In the genomic region with DNA sequence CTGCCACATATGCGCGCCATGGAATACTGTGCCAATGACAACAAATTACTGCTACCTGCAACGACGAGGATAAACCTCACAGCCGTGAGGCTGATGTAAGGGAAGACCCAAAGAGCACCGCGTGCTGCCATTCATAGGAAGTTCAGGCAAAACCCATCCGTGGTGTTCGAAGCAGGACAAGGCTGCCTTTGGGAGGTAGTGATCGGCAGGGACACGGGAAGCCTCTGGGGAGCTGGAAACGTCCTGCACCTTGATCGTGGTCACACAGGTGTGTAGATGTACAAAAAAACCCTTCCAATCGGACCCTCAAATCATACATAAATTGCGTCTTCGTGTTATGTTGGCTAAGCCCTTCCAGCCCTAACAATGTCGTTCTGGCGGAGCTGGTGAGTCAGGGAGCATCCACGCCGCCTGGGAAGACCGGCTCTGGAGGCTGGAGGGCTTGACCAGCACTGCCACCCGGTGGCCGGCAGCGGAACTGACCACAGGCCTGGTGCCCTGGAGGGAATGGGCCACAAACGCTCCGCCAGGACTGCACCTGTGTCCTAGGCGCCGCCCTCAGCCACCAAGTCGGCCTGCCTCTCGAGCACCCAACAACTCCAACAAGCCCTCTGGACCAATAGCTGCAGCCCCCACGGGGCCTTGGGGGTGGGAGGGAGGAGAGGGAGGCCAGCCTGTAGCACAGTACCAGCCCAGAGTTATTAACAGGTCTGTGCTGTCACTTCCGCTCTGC, we compare ENCODE assay signal across 8 cellular contexts. TPM values are rescaled to one million over a fixed set of nuclear protein-coding genes. Genes with fewer than 3 reads are reported as not detected.
DNase-seq lines count a peak whose midpoint lies in the region; ATAC-seq and TF ChIP-seq lines count a peak whose summit lies in the region.

No MANE protein-coding gene starts in this region.

- peaks cover 0 to 16% (median 3%) of the 10 kb centered on the region in 4 donors for H3K4me1 Mint-ChIP-seq in CD4-positive, CD25-positive, alpha-beta regulatory T cell
- peaks cover 13% of the 10 kb centered on the region for H3K4me1 Mint-ChIP-seq in activated T-cell treated with anti-CD3 and anti-CD28 coated beads, Interleukin-2, amount 50 U/mL, for 4 hours (ENCODE audit: low read depth)
- H3K4me1 Mint-ChIP-seq in natural killer cell, result peaks cover 24% of the 10 kb centered on the region in 2 donors

- no peak overlapping the region for H3K9ac ChIP-seq in HUES48 (ENCODE audit: low read depth, low read length)
- no peak overlapping the region; the same call in 1 of the 2 replicates for H3K9ac ChIP-seq in OCI-LY1 (ENCODE audit: low read length)

- H3K4me3 ChIP-seq in CD4-positive, CD25-positive, alpha-beta regulatory T cell (ENCODE audit: low read depth, low read length), result no peak overlapping the region
- H3K4me3 ChIP-seq in HUES48 (ENCODE audit: low read depth, low read length) (peak overlapping the region; percentile 4; the same call in 1 of the 2 replicates), OCI-LY1 (ENCODE audit: low read depth, low read length, poor library complexity, severe bottlenecking) (peak overlapping the region; percentile 18)

- no peaks in the 10 kb centered on the region for H3K9me2 ChIP-seq in OCI-LY1 (ENCODE audit: low read depth, low read length)

- H3K4me1 ChIP-seq in CD4-positive, CD25-positive, alpha-beta regulatory T cell (ENCODE audit: control insufficient read depth, insufficient read depth, low read length, poor library complexity, severe bottlenecking), result peaks cover 11% of the 10 kb centered on the region
- peaks cover 3% of the 10 kb centered on the region; the same call in 1 of the 2 replicates for H3K4me1 ChIP-seq in HUES48 (ENCODE audit: control insufficient read depth, insufficient read depth, low read length)
- peaks cover 16% of the 10 kb centered on the region for H3K4me1 ChIP-seq in OCI-LY1 (ENCODE audit: insufficient read depth, low read length, severe bottlenecking)

- no peaks in the 10 kb centered on the region for H3K36me3 ChIP-seq in CD4-positive, CD25-positive, alpha-beta regulatory T cell (ENCODE audit: control insufficient read depth, insufficient read depth, low read length)
- H3K36me3 ChIP-seq in HUES48 (ENCODE audit: control insufficient read depth, insufficient read depth, low read length) (no peaks in the 10 kb centered on the region), OCI-LY1 (ENCODE audit: insufficient read depth, low read length) (no peaks in the 10 kb centered on the region)

- no peaks in the 10 kb centered on the region for H3K27me3 ChIP-seq in CD4-positive, CD25-positive, alpha-beta regulatory T cell (ENCODE audit: control insufficient read depth, insufficient read depth, low read length)
- H3K27me3 ChIP-seq in HUES48 (ENCODE audit: control insufficient read depth, insufficient read depth, low read length) (peaks cover 23% of the 10 kb centered on the region), OCI-LY1 (ENCODE audit: insufficient read depth, low read length) (no peaks in the 10 kb centered on the region)

- peaks cover 6% of the 10 kb centered on the region for H3K27me3 Mint-ChIP-seq in CD4-positive, CD25-positive, alpha-beta regulatory T cell
- H3K27me3 Mint-ChIP-seq in activated T-cell treated with anti-CD3 and anti-CD28 coated beads, Interleukin-2, amount 50 U/mL, for 4 hours (ENCODE audit: low read depth), result peaks cover 6% of the 10 kb centered on the region
- peaks cover 13 to 21% of the 10 kb centered on the region in 2 donors for H3K27me3 Mint-ChIP-seq in natural killer cell (ENCODE audit: low read depth in 2 of 2)

- TF ChIP-seq CTCF in OCI-LY1 (IDR thresholded peaks at IDR 0.05; ENCODE audit: low read length) (peak; percentile 92), natural killer cell (IDR thresholded peaks at IDR 0.05) (peak; percentile 83)

- no peaks in the 10 kb centered on the region for H3F3A ChIP-seq in OCI-LY1 (ENCODE audit: insufficient read depth, low read length)

- ATAC-seq in CD4-positive, CD25-positive, alpha-beta regulatory T cell (ENCODE audit: low read depth in 2 of 2), result no peak
- peak; percentile 69 for ATAC-seq in GM19395 (IDR thresholded peaks at IDR 0.05; ENCODE audit: unreplicated experiment)
- peak; percentile 41 to 44 for ATAC-seq in activated T-cell treated with anti-CD3 and anti-CD28 coated beads, Interleukin-2, amount 50 U/mL, for 4 hours
- peak; percentile 58 to 63 (median 61) for ATAC-seq in natural killer cell

- no peaks in the 10 kb centered on the region for H3K79me2 ChIP-seq in OCI-LY1 (ENCODE audit: insufficient read depth, low read length)

- H3K9me3 Mint-ChIP-seq in CD4-positive, CD25-positive, alpha-beta regulatory T cell, result peaks cover 0 to 3% (median 0%) of the 10 kb centered on the region in 7 donors
- no peaks in the 10 kb centered on the region for H3K9me3 Mint-ChIP-seq in activated T-cell treated with anti-CD3 and anti-CD28 coated beads, Interleukin-2, amount 50 U/mL, for 4 hours
- H3K9me3 Mint-ChIP-seq in natural killer cell, result no peaks in the 10 kb centered on the region

- no peaks in the 10 kb centered on the region for H3K9me3 ChIP-seq in CD4-positive, CD25-positive, alpha-beta regulatory T cell (ENCODE audit: control insufficient read depth in 2 of 2, low read length in 2 of 2)
- no peaks in the 10 kb centered on the region for H3K9me3 ChIP-seq in HUES48 (ENCODE audit: control insufficient read depth, insufficient read depth, low read length)
- H3K9me3 ChIP-seq in OCI-LY1 (ENCODE audit: low read length), result no peaks in the 10 kb centered on the region

- no peak overlapping the region for H3K27ac ChIP-seq in CD4-positive, CD25-positive, alpha-beta regulatory T cell (ENCODE audit: insufficient read depth, low read length, poor library complexity, severe bottlenecking)
- H3K27ac ChIP-seq in HUES48 (ENCODE audit: low read depth, low read length), result no peak overlapping the region
- H3K27ac ChIP-seq in OCI-LY1 (ENCODE audit: low read depth, low read length, poor library complexity, severe bottlenecking), result no peak overlapping the region

- H3K4me3 Mint-ChIP-seq in CD4-positive, CD25-positive, alpha-beta regulatory T cell, result peak overlapping the region in 1 of 4 donors; percentile 29
- H3K4me3 Mint-ChIP-seq in activated T-cell treated with anti-CD3 and anti-CD28 coated beads, Interleukin-2, amount 50 U/mL, for 4 hours, result no peak overlapping the region
- H3K4me3 Mint-ChIP-seq in natural killer cell, result peak overlapping the region; percentile 47

- intact Hi-C loops in natural killer cell (cut with micrococcal nuclease), result loop anchor here (1.0 to 10.0 kb wide), 4 partner anchors 22 to 484 kb away; a partner anchor contains a TSS

- no peak overlapping the region for H3K27ac Mint-ChIP-seq in CD4-positive, CD25-positive, alpha-beta regulatory T cell
- H3K27ac Mint-ChIP-seq in natural killer cell, result peak overlapping the region in 1 of 2 donors; percentile 22

- DNase-seq in CD4-positive, CD25-positive, alpha-beta regulatory T cell, result peak in 2 of 3 donors; percentile 32 to 50
- DNase-seq in activated T-cell treated with anti-CD3 and anti-CD28 coated beads, Interleukin-2, amount 50 U/mL, for 4 hours, result peak; percentile 54
- DNase-seq in fibroblast of peridontal ligament (ENCODE audit: extremely low read depth), result peak; percentile 83
- peak; percentile 66 for DNase-seq in natural killer cell
- DNase-seq in stromal cell of bone marrow (ENCODE audit: low read depth), result peak; percentile 75

- H3K36me3 Mint-ChIP-seq in CD4-positive, CD25-positive, alpha-beta regulatory T cell, result no peaks in the 10 kb centered on the region
- H3K36me3 Mint-ChIP-seq in activated T-cell treated with anti-CD3 and anti-CD28 coated beads, Interleukin-2, amount 50 U/mL, for 4 hours (ENCODE audit: insufficient read depth), result no peaks in the 10 kb centered on the region
- no peaks in the 10 kb centered on the region for H3K36me3 Mint-ChIP-seq in natural killer cell

- H2AFZ ChIP-seq in OCI-LY1 (ENCODE audit: low read length), result no peak overlapping the region

- no peaks in the 10 kb centered on the region for H4K20me1 ChIP-seq in OCI-LY1 (ENCODE audit: insufficient read depth, low read length)

- peak overlapping the region; percentile 60 for H3K4me2 ChIP-seq in OCI-LY1 (ENCODE audit: low read length)

RNA-seq across cellular contexts. Expression of a gene that starts 4.1 kb away (rescaled TPM):
- total RNA-seq in CD4-positive, CD25-positive, alpha-beta regulatory T cell, result not detected
- under 1 TPM in 1 of 4 donors, not detected in 3; 0.18 TPM for polyA plus RNA-seq in CD4-positive, CD25-positive, alpha-beta regulatory T cell
- under 1 TPM in 2 of 3 donors, not detected in 1; 0.26 to 0.38 TPM for total RNA-seq in activated T-cell treated with anti-CD3 and anti-CD28 coated beads, Interleukin-2, amount 50 U/mL, for 4 hours
- total RNA-seq in natural killer cell, result not detected

RNA-seq across cellular contexts. Expression of a gene that starts 27.3 kb away (rescaled TPM):
- total RNA-seq in CD4-positive, CD25-positive, alpha-beta regulatory T cell, result 180 TPM
- 10 to 100 TPM; 63.5 to 85.6 (median 73.6) TPM for polyA plus RNA-seq in CD4-positive, CD25-positive, alpha-beta regulatory T cell
- total RNA-seq in activated T-cell treated with anti-CD3 and anti-CD28 coated beads, Interleukin-2, amount 50 U/mL, for 4 hours, result 100 to 1,000 TPM; 131 to 169 (median 132) TPM
- total RNA-seq in natural killer cell, result 100 to 1,000 TPM in 2 of 3 donors, 10 to 100 TPM in 1; 90.9 to 117 (median 114) TPM

Comparison
In these comparisons a context has a peak if more than half of its experiments do, and no peak if none do; other contexts are left out.
1. ATAC-seq: peak in GM19395 (single experiment), activated T-cell treated with anti-CD3 and anti-CD28 coated beads, Interleukin-2, amount 50 U/mL, for 4 hours (2 of 2) and natural killer cell (3 of 3); none in CD4-positive, CD25-positive, alpha-beta regulatory T cell (0 of 2).
2. Peak in every context shown above with its lines, with median percentiles within 50 percentile points of each other: DNase-seq.